In genomic region chr4:74884282-74884681, GRCh38 we compare ENCODE assay signal across 18 cellular contexts. TPM values are rescaled to one million over a fixed set of nuclear protein-coding genes. Genes with fewer than 3 reads are reported as not detected.
"Had no signal": no experiment of that assay in that cellular context is flagged by ENCODE, and none has a peak within 500 bp of the region (broad histone marks: within the 10 kb centered on the region; RNA-seq: fewer than 3 reads in every experiment).

No MANE protein-coding gene starts in this region.

- H3K4me1 ChIP-seq: esophagus squamous epithelium, left ventricle myocardium inferior, suprapubic skin had no signal

- ATAC-seq: activated CD8-positive, alpha-beta T cell treated with anti-CD3 and anti-CD28 coated beads, Interleukin-2, amount 10 ng/mL, durations not matched to agents 7 days and 5 days; foreskin keratinocyte; stimulated activated naive CD8-positive, alpha-beta T cell treated with anti-CD3 and anti-CD28 coated beads, Interleukin-15, Interleukin-2, amounts not matched to agents 100 U/mL and 50 U/mL, for 24 hours had no signal

- H3K4me3 ChIP-seq: cardiac muscle cell, esophagus squamous epithelium, left ventricle myocardium inferior, ovary, suprapubic skin had no signal

- H3K27ac ChIP-seq: cardiac muscle cell, esophagus squamous epithelium, foreskin keratinocyte, left ventricle myocardium inferior, ovary, suprapubic skin, WERI-Rb-1 had no signal

- H3K27me3 ChIP-seq: cardiac muscle cell, ovary, suprapubic skin had no signal

- H3K36me3 ChIP-seq: cardiac muscle cell, esophagus squamous epithelium, left ventricle myocardium inferior, ovary, suprapubic skin, WERI-Rb-1 had no signal

- FAIRE-seq: astrocyte had no signal

- DNase-seq: activated CD4-positive, alpha-beta T cell treated with anti-CD3 and anti-CD28 coated beads for 4 hours; activated CD8-positive, alpha-beta memory T cell treated with anti-CD3 and anti-CD28 coated beads, Interleukin-2, amount 50 U/mL, for 48 hours; activated CD8-positive, alpha-beta T cell treated with anti-CD3 and anti-CD28 coated beads, Interleukin-2, amount 10 ng/mL, durations not matched to agents 7 days and 5 days; activated naive CD4-positive, alpha-beta T cell; esophagus squamous epithelium; foreskin keratinocyte; head of caudate nucleus; left ventricle myocardium inferior; mesendoderm; ovary; stimulated activated CD4-positive, alpha-beta T cell treated with anti-CD3 and anti-CD28 coated beads, Interleukin-4, amount 100 ng/mL, for 1 hour; stimulated activated CD8-positive, alpha-beta memory T cell treated with anti-CD3 and anti-CD28 coated beads, Interleukin-4, amount 100 ng/mL, for 48 hours; stimulated activated naive CD8-positive, alpha-beta T cell treated with anti-CD3 and anti-CD28 coated beads, Interleukin-15, Interleukin-2, amounts not matched to agents 100 U/mL and 50 U/mL, for 24 hours; T1000; WERI-Rb-1 had no signal

- H3K9me3 ChIP-seq: esophagus squamous epithelium, left ventricle myocardium inferior, ovary, suprapubic skin had no signal

RNA-seq across cellular contexts. Expression of gene PARM1, which starts 48.6 kb away (rescaled TPM):
- total RNA-seq: activated CD8-positive, alpha-beta T cell treated with anti-CD3 and anti-CD28 coated beads, Interleukin-2, amount 10 ng/mL, durations not matched to agents 7 days and 5 days had no signal
